2 cellular contexts compared by ENCODE assay signal in genomic region chr2:74505448-74506246, GRCh38.
TF ChIP-seq lines count a peak whose summit lies in the region.

No MANE protein-coding gene starts in this region.

TF ChIP-seq in HCT116, 20 proteins besides CTCF, POLR2A, EP300 and RAD21:
- TF ChIP-seq ZNF274 (IDR thresholded peaks at IDR 0.05; ENCODE audit: low read depth, low read length) (no peak), SP1 (IDR thresholded peaks at IDR 0.05; ENCODE audit: low read depth) (no peak), ATF3 (IDR thresholded peaks at IDR 0.05) (no peak), CBX3 (IDR thresholded peaks at IDR 0.05; ENCODE audit: low read depth) (no peak), SIN3A (IDR thresholded peaks at IDR 0.05; ENCODE audit: low read depth) (no peak), JUND (IDR thresholded peaks at IDR 0.05) (no peak), MAX (IDR thresholded peaks at IDR 0.05) (no peak)

TF ChIP-seq in K562, 482 proteins besides CTCF, POLR2A, EP300 and RAD21:
- no peak for TF ChIP-seq ZNF143 (CRISPR knock-in tag; IDR thresholded peaks at IDR 0.05)
- TF ChIP-seq CXXC5 (CRISPR knock-in tag; IDR thresholded peaks at IDR 0.05) = no peak
- no peak for TF ChIP-seq NFRKB (IDR thresholded peaks at IDR 0.05; ENCODE audit: low read depth)
- no peak for TF ChIP-seq SREBF2 (CRISPR knock-in tag; IDR thresholded peaks at IDR 0.05)
- TF ChIP-seq BRCA1 (IDR thresholded peaks at IDR 0.05) = no peak
- TF ChIP-seq BRCA1 (CRISPR knock-in tag; IDR thresholded peaks at IDR 0.05) = no peak
- no peak for TF ChIP-seq ZNF76 (CRISPR knock-in tag; IDR thresholded peaks at IDR 0.05; ENCODE audit: borderline replicate concordance)
- 0 out of 2 replicates have a peak, but pooled peaks have one; percentile 37 for TF ChIP-seq ATF6 (CRISPR knock-in tag; IDR thresholded peaks at IDR 0.05)
- TF ChIP-seq CLOCK (CRISPR knock-in tag; IDR thresholded peaks at IDR 0.05; ENCODE audit: borderline replicate concordance) = no peak
- no peak for TF ChIP-seq NCOA1 (IDR thresholded peaks at IDR 0.05; ENCODE audit: low read depth)
